Comparison of ENCODE assay signal across 17 cellular contexts in the genomic region with DNA sequence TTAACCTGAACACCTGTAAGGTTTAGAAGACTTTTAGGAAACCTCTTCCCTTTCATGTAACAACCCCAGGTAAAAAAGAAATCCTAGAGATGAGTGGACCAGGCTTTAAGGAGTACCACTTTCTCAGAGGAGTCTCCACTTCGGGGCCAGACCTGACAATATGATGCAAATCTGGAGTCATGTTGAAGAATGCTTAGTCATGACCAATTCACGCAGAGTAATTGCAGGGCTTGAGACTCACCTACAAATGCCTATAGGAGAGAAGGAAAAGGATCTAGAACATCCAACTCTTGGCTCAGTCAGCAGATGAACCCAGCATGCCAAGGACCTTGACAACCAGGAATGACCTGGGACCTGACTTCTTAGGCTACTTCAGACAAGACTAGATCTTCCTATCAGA. TPM values are rescaled to one million over a fixed set of nuclear protein-coding genes. Genes with fewer than 3 reads are reported as not detected.
A peak's percentile ranks its signal among the peaks of the same experiment; 100 is the strongest.
DNase-seq lines count a peak whose midpoint lies in the region; ATAC-seq and TF ChIP-seq lines count a peak whose summit lies in the region.
"Had no signal": no experiment of that assay in that cellular context is flagged by ENCODE, and none has a peak within 500 bp of the region (broad histone marks: within the 10 kb centered on the region; RNA-seq: fewer than 3 reads in every experiment).

No MANE protein-coding gene starts in this region.

- TF ChIP-seq CTCF in IMR-90 (conservative IDR thresholded peaks at IDR 0.05; ENCODE audit: low read depth, low read length): no peak
- TF ChIP-seq CTCF in activated B cell treated with CpG ODN at 0.5 μM for 24 hours (IDR thresholded peaks at IDR 0.05): no peak
- no peak for TF ChIP-seq CTCF in gastroesophageal sphincter (IDR thresholded peaks at IDR 0.05)
- no peak for TF ChIP-seq CTCF in RWPE1 (conservative IDR thresholded peaks at IDR 0.05; ENCODE audit: low read depth)

- no peak overlapping the region for H2AK9ac ChIP-seq in IMR-90 (replicated peaks; ENCODE audit: low read depth, low read length, poor library complexity)

- no peak overlapping the region for H4K5ac ChIP-seq in IMR-90 (ENCODE audit: low read depth, low read length)

- H3K4me3 ChIP-seq in IMR-90 (ENCODE audit: insufficient read depth, low read depth, low read length): no peak overlapping the region
- no peak overlapping the region for H3K4me3 ChIP-seq in gastroesophageal sphincter

- no peak overlapping the region for H2BK15ac ChIP-seq in IMR-90 (ENCODE audit: low read depth, low read length)

- peaks cover 23% of the 10 kb centered on the region for H3K4me1 Mint-ChIP-seq in activated T-cell treated with anti-CD3 and anti-CD28 coated beads, Interleukin-2, amount 50 U/mL, for 24 hours (ENCODE audit: low read depth)
- peaks cover 8% of the 10 kb centered on the region for H3K4me1 Mint-ChIP-seq in activated B cell treated with CpG ODN at 0.5 μM for 24 hours

- no peak overlapping the region for H3K4me3 Mint-ChIP-seq in activated T-cell treated with anti-CD3 and anti-CD28 coated beads, Interleukin-2, amount 50 U/mL, for 24 hours
- H3K4me3 Mint-ChIP-seq in activated B cell treated with CpG ODN at 0.5 μM for 24 hours: no peak overlapping the region

- peaks cover 2% of the 10 kb centered on the region; the same call in 1 of the 2 replicates for H3K27me3 ChIP-seq in IMR-90 (ENCODE audit: control insufficient read depth, insufficient read depth, low read length)
- no peaks in the 10 kb centered on the region for H3K27me3 ChIP-seq in gastroesophageal sphincter

- no peaks in the 10 kb centered on the region for H3K36me3 ChIP-seq in IMR-90 (ENCODE audit: control insufficient read depth, insufficient read depth, low read length)
- peaks cover 0 to 85% of the 10 kb centered on the region in 2 donors for H3K36me3 ChIP-seq in gastroesophageal sphincter

- no peak overlapping the region for H2BK5ac ChIP-seq in IMR-90 (ENCODE audit: low read depth, low read length, poor library complexity, severe bottlenecking)

- no peak overlapping the region for H2BK120ac ChIP-seq in IMR-90 (ENCODE audit: low read depth, low read length)

- in situ Hi-C loops in IMR-90 (cut with MboI; ENCODE audit: low sequenced_read_pairs): no loop called here

- no peak overlapping the region for H3K4ac ChIP-seq in IMR-90 (ENCODE audit: low read depth, low read length)

- no peak overlapping the region for H3K56ac ChIP-seq in IMR-90 (ENCODE audit: extremely low read depth, insufficient read depth, low read length)

- WGBS in IMR-90 (ENCODE audit: extremely low coverage in 2 of 2, insufficient read length in 1 of 2), 2 experiments: no CpG with 5 or more reads among the region's 2 CpGs
- 50 to 79% methylated on average over 2 of the region's 2 CpGs for WGBS in gastroesophageal sphincter (ENCODE audit: low coverage in 1 of 2), 2 donors

- H3K9me3 ChIP-seq in IMR-90 (ENCODE audit: control insufficient read depth, insufficient read depth, low read length) (no peaks in the 10 kb centered on the region), gastroesophageal sphincter (no peaks in the 10 kb centered on the region)
- H3K9me3 ChIP-seq: Caco-2 had no signal

- H3K18ac ChIP-seq in IMR-90 (ENCODE audit: low read depth, low read length): no peak overlapping the region

- TF ChIP-seq POLR2A in IMR-90 (IDR thresholded peaks at IDR 0.05; ENCODE audit: low read depth, low read length): no peak
- no peak for TF ChIP-seq POLR2A in gastroesophageal sphincter (IDR thresholded peaks at IDR 0.05)

- no peak overlapping the region for H3K23ac ChIP-seq in IMR-90 (ENCODE audit: low read depth, low read length)

- H3K14ac ChIP-seq in IMR-90 (replicated peaks; ENCODE audit: low read depth, low read length): no peak overlapping the region

- no peak overlapping the region for H3K4me2 ChIP-seq in IMR-90 (ENCODE audit: low read depth, low read length)

- no peaks in the 10 kb centered on the region for H4K20me1 ChIP-seq in IMR-90 (ENCODE audit: insufficient read depth, low read length)

- H2AK5ac ChIP-seq in IMR-90 (ENCODE audit: low read depth, low read length): no peak overlapping the region

- H2BK20ac ChIP-seq in IMR-90 (ENCODE audit: low read depth, low read length): no peak overlapping the region

- no peak for DNase-seq in activated T-cell treated with anti-CD3 and anti-CD28 coated beads, Interleukin-2, amount 50 U/mL, for 24 hours
- DNase-seq in activated T-cell treated with anti-CD3 and anti-CD28 coated beads, Interleukin-2, amount 50 U/mL, for 1 hour: no peak
- no peak for DNase-seq in IMR-90
- no peak for DNase-seq in activated B cell treated with CpG ODN at 0.5 μM for 24 hours
- DNase-seq in kidney tubule cell (ENCODE audit: low spot score): peak; percentile 50
- no peak for DNase-seq in RWPE1 (ENCODE audit: low spot score)
- DNase-seq in stimulated activated CD4-positive, alpha-beta T cell treated with anti-CD3 and anti-CD28 coated beads, Interleukin-1b, Interleukin-23, amount 100 ng/mL, for 48 hours: no peak
- DNase-seq: Caco-2, DMS153, MM.1S, NCI-H1092 treated with DMSO at 0.1 percent for 48 hours, NCI-H1694, NCI-H524 had no signal

- no peak overlapping the region for H3K9ac ChIP-seq in IMR-90 (ENCODE audit: low read depth, low read length)

- no peak for TF ChIP-seq EP300 in gastroesophageal sphincter (IDR thresholded peaks at IDR 0.05)

- no peak overlapping the region for H3K27ac ChIP-seq in IMR-90 (ENCODE audit: insufficient read depth, low read length)
- H3K27ac ChIP-seq in gastroesophageal sphincter: no peak overlapping the region
- no peak overlapping the region for H3K27ac ChIP-seq in RWPE1
- H3K27ac ChIP-seq: C4-2B had no signal

- H3K27ac Mint-ChIP-seq in activated T-cell treated with anti-CD3 and anti-CD28 coated beads, Interleukin-2, amount 50 U/mL, for 24 hours: peak overlapping the region; percentile 64
- H3K27ac Mint-ChIP-seq in activated B cell treated with CpG ODN at 0.5 μM for 24 hours: peak overlapping the region; percentile 30

- H3K79me1 ChIP-seq in IMR-90 (ENCODE audit: low read depth in 1 of 2, low read length in 2 of 2): no peaks in the 10 kb centered on the region

- H4K91ac ChIP-seq in IMR-90 (ENCODE audit: insufficient read depth, low read depth, low read length): no peak overlapping the region

- no peaks in the 10 kb centered on the region; the same call in 1 of the 2 replicates for H3K4me1 ChIP-seq in IMR-90 (ENCODE audit: control insufficient read depth, insufficient read depth, low read length)
- H3K4me1 ChIP-seq in gastroesophageal sphincter: no peaks in the 10 kb centered on the region

- TF ChIP-seq RAD21 in IMR-90 (IDR thresholded peaks at IDR 0.05; ENCODE audit: low read length): no peak

- no peak overlapping the region for H2AFZ ChIP-seq in IMR-90 (replicated peaks; ENCODE audit: low read length, poor library complexity)

- no peaks in the 10 kb centered on the region for H3K27me3 Mint-ChIP-seq in activated T-cell treated with anti-CD3 and anti-CD28 coated beads, Interleukin-2, amount 50 U/mL, for 24 hours
- no peaks in the 10 kb centered on the region for H3K27me3 Mint-ChIP-seq in activated B cell treated with CpG ODN at 0.5 μM for 24 hours

- H3K9me1 ChIP-seq in IMR-90 (ENCODE audit: insufficient read depth, low read length): no peaks in the 10 kb centered on the region

- H3K36me3 Mint-ChIP-seq in activated T-cell treated with anti-CD3 and anti-CD28 coated beads, Interleukin-2, amount 50 U/mL, for 24 hours (ENCODE audit: low read depth): peaks cover 92% of the 10 kb centered on the region
- peaks cover 85% of the 10 kb centered on the region for H3K36me3 Mint-ChIP-seq in activated B cell treated with CpG ODN at 0.5 μM for 24 hours (ENCODE audit: low read depth)

- intact Hi-C loops in IMR-90 (cut with micrococcal nuclease): no loop called here
- intact Hi-C loops in activated B cell treated with CpG ODN at 0.5 μM for 24 hours (cut with micrococcal nuclease): no loop called here

- dilution Hi-C loops in IMR-90 (cut with HindIII; ENCODE audit: low sequenced_read_pairs, unreplicated experiment): no loop called here

- no peaks in the 10 kb centered on the region for H3K9me3 Mint-ChIP-seq in activated T-cell treated with anti-CD3 and anti-CD28 coated beads, Interleukin-2, amount 50 U/mL, for 24 hours
- no peaks in the 10 kb centered on the region for H3K9me3 Mint-ChIP-seq in activated B cell treated with CpG ODN at 0.5 μM for 24 hours

- POLR2A ChIA-PET in IMR-90 (lab: Charles Lee; ENCODE audit: unreplicated experiment): no interaction called here
- POLR2A ChIA-PET in activated B cell treated with CpG ODN at 0.5 μM for 24 hours (lab: Charles Lee): no interaction called here
- POLR2A ChIA-PET in RWPE1 (lab: Yijun Ruan, JAX; ENCODE audit: low non-redundant PET): no interaction called here

- no TSS peak for BruUV-seq in IMR-90 (replicated peaks; lab: Mats Ljungman, UMichigan)

- ATAC-seq in IMR-90 (ENCODE audit: low read depth) (no peak), activated B cell treated with CpG ODN at 0.5 μM for 24 hours (ENCODE audit: low read depth) (no peak), gastroesophageal sphincter (no peak)
- ATAC-seq: Panc1, Right ventricle myocardium inferior had no signal

- no peak overlapping the region for H4K8ac ChIP-seq in IMR-90 (ENCODE audit: low read depth in 2 of 2, low read length in 2 of 2)

- CTCF ChIA-PET in IMR-90 (lab: Yijun Ruan, JAX): no interaction called here
- CTCF ChIA-PET in activated B cell treated with CpG ODN at 0.5 μM for 24 hours (lab: Charles Lee): no interaction called here
- CTCF ChIA-PET in RWPE1 (lab: Yijun Ruan, JAX): no interaction called here

TF ChIP-seq in IMR-90, 13 proteins besides CTCF, POLR2A, EP300 and RAD21:
- TF ChIP-seq NFE2L2 (IDR thresholded peaks at IDR 0.05; ENCODE audit: low read depth, low read length) (0 out of 2 replicates have a peak, but pooled peaks have one; percentile 11), RCOR1 (IDR thresholded peaks at IDR 0.05; ENCODE audit: insufficient replicate concordance, low read length) (no peak)
TF ChIP-seq in IMR-90: peak in this region for 1.

RNA-seq across cellular contexts. Expression of gene KANK1, which starts 54.4 kb away (rescaled TPM):
- total RNA-seq in IMR-90 (2012; rRNA removed): 40.5 and 41.4 TPM in 2 replicates
- 29.2 and 29.9 TPM in 2 replicates for polyA plus RNA-seq in IMR-90 (2012; rRNA removed)
- polyA plus RNA-seq in IMR-90 (2012; cell fraction: cytosol; rRNA removed): 21.4 and 25.6 TPM in 2 replicates
- polyA plus RNA-seq in IMR-90 (2012; cell fraction: nucleus; rRNA removed; ENCODE audit: low replicate concordance): 50.0 and 51.7 TPM in 2 replicates
- total RNA-seq in activated B cell treated with CpG ODN at 0.5 μM for 24 hours: 2.2 and 2.6 TPM in 2 replicates
- total RNA-seq in gastroesophageal sphincter: 100 to 1,000 TPM; 133 to 372 (median 163) TPM

Comparison
In these comparisons a context has a peak if more than half of its experiments do, and no peak if none do; other contexts are left out.
1. RNA of gene KANK1, which starts 54.4 kb away (total RNA-seq): 133 to 372 TPM in gastroesophageal sphincter and 40.5 to 41.4 TPM in IMR-90; 2.2 to 2.6 TPM in activated B cell treated with CpG ODN at 0.5 μM for 24 hours; every median in the first group is over 10 times any median in the second.